In genomic region chr4:49149006-49149975, GRCh38 we compare ENCODE assay signal across 7 cellular contexts.
DNase-seq lines count a peak whose midpoint lies in the region; ATAC-seq and TF ChIP-seq lines count a peak whose summit lies in the region.
"Not testable (repeated sequence)": the region's sequence is repeated elsewhere in the genome, so short reads cannot be mapped to it uniquely, and the experiment has no call there.

No MANE protein-coding gene starts in this region.

- H3K27me3 Mint-ChIP-seq in GM23338 (ENCODE audit: insufficient read depth, low read depth, poor library complexity), result peaks cover 62% of the 10 kb centered on the region
- H3K27me3 Mint-ChIP-seq in MCF 10A (ENCODE audit: insufficient read depth, unreplicated experiment), result not testable (repeated sequence)

- H3F3A ChIP-seq in GM23338 (replicated peaks; ENCODE audit: low read depth), result not testable (repeated sequence)

- H3K4me1 ChIP-seq in GM23338 (ENCODE audit: insufficient read depth); Panc1 (ENCODE audit: control insufficient read depth, insufficient read depth, low read length): not testable (repeated sequence)

- H3K36me3 Mint-ChIP-seq in GM23338 (ENCODE audit: low read depth), result peaks cover 100% of the 10 kb centered on the region
- not testable (repeated sequence) for H3K36me3 Mint-ChIP-seq in MCF 10A (ENCODE audit: insufficient read depth, unreplicated experiment)

- H3K4me3 ChIP-seq in GM23338; Panc1 (ENCODE audit: low read depth in 2 of 2, low read length in 2 of 2): not testable (repeated sequence)

- DNase-seq in GM23338 (ENCODE audit: low spot score) (peak; percentile 94), Panc1 (ENCODE audit: low read depth, low spot score) (peak; percentile 60), MCF 10A (ENCODE audit: unreplicated experiment) (peak; percentile 69), myocyte (ENCODE audit: low read depth) (peak; percentile 53)
- not testable (repeated sequence) for DNase-seq in Right ventricle myocardium inferior (ENCODE audit: missing footprints)

- peaks cover 100% of the 10 kb centered on the region for H3K9me3 Mint-ChIP-seq in GM23338
- H3K9me3 Mint-ChIP-seq in MCF 10A (ENCODE audit: unreplicated experiment), result peaks cover 75% of the 10 kb centered on the region

- not testable (repeated sequence) for H3K27me3 ChIP-seq in GM23338 (ENCODE audit: insufficient read depth); Panc1 (ENCODE audit: control insufficient read depth, insufficient read depth, low read length)

- in situ Hi-C loops in Panc1 (cut with HindIII; ENCODE audit: low pct_unique_long_range_greater_than_20kb, low sequenced_read_pairs), result not testable (repeated sequence)

- H3K79me2 ChIP-seq in GM23338 (replicated peaks; ENCODE audit: insufficient read depth), result not testable (repeated sequence)

- not testable (repeated sequence) for H3K9me2 ChIP-seq in GM23338 (ENCODE audit: insufficient read depth)

- H3K27ac ChIP-seq in GM23338 (ENCODE audit: low read depth); Panc1 (ENCODE audit: low read length): not testable (repeated sequence)

- intact Hi-C loops in Panc1 (cut with micrococcal nuclease; ENCODE audit: unreplicated experiment); MCF 10A (cut with micrococcal nuclease); Right ventricle myocardium inferior (cut with DNase I): not testable (repeated sequence)

- not testable (repeated sequence) for H3K9me3 ChIP-seq in Panc1 (ENCODE audit: control insufficient read depth, insufficient read depth, low read depth, low read length)

- peaks cover 12% of the 10 kb centered on the region for H3K36me3 ChIP-seq in GM23338 (ENCODE audit: insufficient read depth)
- not testable (repeated sequence) for H3K36me3 ChIP-seq in Panc1 (ENCODE audit: control insufficient read depth, insufficient read depth, low read length)

- BruUV-seq in Panc1 (replicated peaks; lab: Mats Ljungman, UMichigan); MCF 10A (replicated peaks; lab: Mats Ljungman, UMichigan): not testable (repeated sequence)

- CTCF ChIA-PET in Panc1 (lab: Charles Lee); MCF 10A (lab: Yijun Ruan, JAX): not testable (repeated sequence)

- not testable (repeated sequence) for H2AFZ ChIP-seq in GM23338

- TF ChIP-seq CTCF in GM23338 (conservative IDR thresholded peaks at IDR 0.05; ENCODE audit: low read depth in 2 of 2); Panc1 (IDR thresholded peaks at IDR 0.05); MCF 10A (IDR thresholded peaks at IDR 0.05; ENCODE audit: unreplicated experiment): not testable (repeated sequence)

- POLR2A ChIA-PET in Panc1 (lab: Charles Lee); MCF 10A (lab: Yijun Ruan, JAX): not testable (repeated sequence)

- not testable (repeated sequence) for H3K27ac Mint-ChIP-seq in GM23338; MCF 10A (ENCODE audit: low read depth, unreplicated experiment)

- H3K4me3 Mint-ChIP-seq in GM23338; MCF 10A (ENCODE audit: unreplicated experiment): not testable (repeated sequence)

- not testable (repeated sequence) for H4K20me1 ChIP-seq in GM23338 (replicated peaks; ENCODE audit: insufficient read depth)

- H3K4me2 ChIP-seq in GM23338, result not testable (repeated sequence)

- ATAC-seq in GM18861 (IDR thresholded peaks at IDR 0.05; ENCODE audit: unreplicated experiment), result peak; percentile 68
- peak; percentile 88 for ATAC-seq in GM23338
- ATAC-seq in HG03280 (IDR thresholded peaks at IDR 0.05; ENCODE audit: unreplicated experiment), result peak; percentile 74
- peak; percentile 89 for ATAC-seq in Panc1
- ATAC-seq in Right ventricle myocardium inferior, result peak; percentile 93

- not testable (repeated sequence) for H3K4me1 Mint-ChIP-seq in GM23338; MCF 10A (ENCODE audit: insufficient read depth, unreplicated experiment)
